6 cellular contexts compared by ENCODE assay signal in genomic region chr11:100972046-100972445, GRCh38.
"Had no signal": no experiment of that assay in that cellular context is flagged by ENCODE, and none has a peak within 500 bp of the region (broad histone marks: within the 10 kb centered on the region; RNA-seq: fewer than 3 reads in every experiment).

No MANE protein-coding gene starts in this region.

- H2AFZ ChIP-seq: GM23248 had no signal

- H3K27ac Mint-ChIP-seq: IgD-negative memory B cell had no signal

- H3K4me3 ChIP-seq: GM23248 had no signal

- DNase-seq: GM23248, GOT3, H9, HCEC 1CT, KG1 had no signal

- H3K27ac ChIP-seq: GM23248 had no signal

- H3K9ac ChIP-seq: GM23248 had no signal
